ENCODE assay signal across 15 cellular contexts in the genomic region with DNA sequence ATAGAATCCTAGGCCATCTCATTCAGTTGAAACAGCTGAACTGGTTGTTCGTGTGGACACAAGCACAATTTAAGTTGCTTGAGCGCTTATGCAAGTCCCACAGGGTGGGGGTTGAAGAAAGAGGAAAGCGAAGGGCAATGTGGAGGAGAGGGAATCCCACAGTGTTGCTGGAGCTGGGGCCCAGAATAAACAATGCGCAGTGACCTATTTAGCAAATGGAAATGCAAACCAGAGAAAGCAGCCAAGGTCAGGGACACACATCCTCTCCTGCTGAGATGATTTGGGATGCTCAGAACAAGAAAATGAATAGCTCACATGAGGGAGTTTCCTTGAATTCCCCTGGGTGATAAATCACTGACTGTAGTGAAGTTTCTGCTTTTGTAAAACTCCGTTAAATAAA.
DNase-seq lines count a peak whose midpoint lies in the region; ATAC-seq and TF ChIP-seq lines count a peak whose summit lies in the region.
"Had no signal": no experiment of that assay in that cellular context is flagged by ENCODE, and none has a peak within 500 bp of the region (broad histone marks: within the 10 kb centered on the region; RNA-seq: fewer than 3 reads in every experiment).

No MANE protein-coding gene starts in this region.

- H3K27me3 Mint-ChIP-seq in stimulated activated memory B cell treated with anti-CD40 and anti-IgM and Interleukin-4, amounts not matched to agents 10 μg/mL and 1 μg/mL and 100 μg/mL, for 72 hours, result no peaks in the 10 kb centered on the region
- H3K27me3 Mint-ChIP-seq: natural killer cell treated with Interleukin-12 subunit alpha and Interleukin-12 subunit beta and Interleukin-15 and Interleukin-18, amount 100 ng/mL, for 72 hours had no signal

- TF ChIP-seq CTCF in kidney epithelial cell (IDR thresholded peaks at IDR 0.05; ENCODE audit: insufficient read depth, low read length, poor library complexity, severe bottlenecking), result no peak

- H3K4me3 ChIP-seq in kidney epithelial cell (ENCODE audit: low read depth, low read length), result no peak overlapping the region
- H3K4me3 ChIP-seq: dorsolateral prefrontal cortex, SK-N-MC, stomach had no signal

- H3K36me3 Mint-ChIP-seq in stimulated activated memory B cell treated with anti-CD40 and anti-IgM and Interleukin-4, amounts not matched to agents 10 μg/mL and 1 μg/mL and 100 μg/mL, for 72 hours, result peaks cover 21% of the 10 kb centered on the region
- H3K36me3 Mint-ChIP-seq: natural killer cell treated with Interleukin-12 subunit alpha and Interleukin-12 subunit beta and Interleukin-15 and Interleukin-18, amount 100 ng/mL, for 72 hours had no signal

- peaks cover 15% of the 10 kb centered on the region for H3K9me3 Mint-ChIP-seq in stimulated activated memory B cell treated with anti-CD40 and anti-IgM and Interleukin-4, amounts not matched to agents 10 μg/mL and 1 μg/mL and 100 μg/mL, for 72 hours

- no peak overlapping the region for H3K4me3 Mint-ChIP-seq in stimulated activated memory B cell treated with anti-CD40 and anti-IgM and Interleukin-4, amounts not matched to agents 10 μg/mL and 1 μg/mL and 100 μg/mL, for 72 hours
- H3K4me3 Mint-ChIP-seq: natural killer cell treated with Interleukin-12 subunit alpha and Interleukin-12 subunit beta and Interleukin-15 and Interleukin-18, amount 100 ng/mL, for 72 hours had no signal

- peak; percentile 75 for ATAC-seq in stimulated activated memory B cell treated with anti-CD40 and anti-IgM and Interleukin-4, amounts not matched to agents 10 μg/mL and 1 μg/mL and 100 μg/mL, for 72 hours
- no peak for ATAC-seq in GM21447 (IDR thresholded peaks at IDR 0.05; ENCODE audit: unreplicated experiment)
- ATAC-seq: activated CD4-positive, CD25-positive, alpha-beta regulatory T cell treated with anti-CD3 and anti-CD28 coated beads, Interleukin-2, amount 50 U/mL, for 24 hours; natural killer cell treated with Interleukin-12 subunit alpha and Interleukin-12 subunit beta and Interleukin-15 and Interleukin-18, amount 100 ng/mL, for 72 hours had no signal

- peaks cover 37% of the 10 kb centered on the region for H3K4me1 Mint-ChIP-seq in stimulated activated memory B cell treated with anti-CD40 and anti-IgM and Interleukin-4, amounts not matched to agents 10 μg/mL and 1 μg/mL and 100 μg/mL, for 72 hours

- H3K27ac Mint-ChIP-seq in stimulated activated memory B cell treated with anti-CD40 and anti-IgM and Interleukin-4, amounts not matched to agents 10 μg/mL and 1 μg/mL and 100 μg/mL, for 72 hours, result peak overlapping the region; percentile 3
- H3K27ac Mint-ChIP-seq: natural killer cell treated with Interleukin-12 subunit alpha and Interleukin-12 subunit beta and Interleukin-15 and Interleukin-18, amount 100 ng/mL, for 72 hours had no signal

- no peaks in the 10 kb centered on the region for H3K36me3 ChIP-seq in kidney epithelial cell (ENCODE audit: control insufficient read depth, insufficient read depth, low read length)
- H3K36me3 ChIP-seq: stomach had no signal

- DNase-seq in NCI-H82 (lab: John Stamatoyannopoulos, UW) (peak; percentile 1), NCI-H82 treated with DMSO at 0.1 percent for 48 hours (lab: John Stamatoyannopoulos, UW; ENCODE audit: unreplicated experiment) (no peak), cerebellum (ENCODE audit: low spot score) (peak; percentile 70), kidney epithelial cell (ENCODE audit: low read depth) (peak; percentile 9), posterior vena cava (ENCODE audit: low spot score) (no peak), activated gamma-delta T cell (lab: John Stamatoyannopoulos, UW) (no peak)
- DNase-seq: activated gamma-delta T cell treated with Interleukin-2 at 50 U/mL for 16 hours, NCI-H524, stomach had no signal

- intact Hi-C loops in posterior vena cava (cut with DNase I), result loop anchor here in 1 of 2 donors (5.0 kb wide), 1 partner anchor 1192 kb away; no protein-coding TSS in a partner anchor

- no peaks in the 10 kb centered on the region for H3K27me3 ChIP-seq in kidney epithelial cell (ENCODE audit: control insufficient read depth, insufficient read depth, low read length)
- H3K27me3 ChIP-seq: dorsolateral prefrontal cortex, stomach had no signal

Comparison
In these comparisons a context has a peak if more than half of its experiments do, and no peak if none do; other contexts are left out.
1. DNase-seq: peak in NCI-H82 (single experiment), cerebellum (single experiment) and kidney epithelial cell (single experiment); none in NCI-H82 treated with DMSO at 0.1 percent for 48 hours (single experiment), posterior vena cava (single experiment) and activated gamma-delta T cell (single experiment).